ENCODE assay signal across 9 cellular contexts in the genomic region with DNA sequence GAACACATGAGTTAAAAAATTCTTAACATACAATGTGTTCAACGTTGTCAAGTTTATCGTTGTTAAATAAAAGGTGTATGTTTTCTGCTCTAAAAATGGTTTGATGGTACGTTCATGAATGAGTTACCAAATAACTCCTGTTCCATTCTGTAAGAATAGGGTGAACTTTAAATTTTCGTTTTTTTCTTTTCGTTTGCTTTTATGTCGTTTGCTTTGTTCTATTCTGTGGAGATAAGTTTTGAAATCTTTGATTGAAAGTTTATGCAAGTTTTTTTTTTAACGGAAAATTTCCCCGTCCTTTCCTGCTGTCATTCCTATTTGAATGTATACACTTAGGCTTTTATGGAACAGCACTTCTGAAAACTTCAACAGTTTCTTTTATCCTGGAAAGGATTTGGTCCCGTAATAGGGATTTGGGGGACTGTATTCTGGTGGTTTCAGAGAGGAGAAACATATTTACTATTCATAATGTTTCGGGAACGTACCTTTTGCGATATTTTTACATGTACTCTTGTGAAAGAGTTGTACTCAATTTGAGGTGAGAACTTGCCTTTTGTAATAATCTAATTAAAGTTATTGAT. TPM values are rescaled to one million over a fixed set of nuclear protein-coding genes. Genes with fewer than 3 reads are reported as not detected.
DNase-seq lines count a peak whose midpoint lies in the region; ATAC-seq, FAIRE-seq and TF ChIP-seq lines count a peak whose summit lies in the region.
"Had no signal": no experiment of that assay in that cellular context is flagged by ENCODE, and none has a peak within 500 bp of the region (broad histone marks: within the 10 kb centered on the region; RNA-seq: fewer than 3 reads in every experiment).

No MANE protein-coding gene starts in this region.

- no peak for DNase-seq in DND-41
- no peak for DNase-seq in OCI-LY7 (ENCODE audit: low spot score)
- DNase-seq in endothelial cell of umbilical vein (ENCODE audit: low read depth, low spot score): peak; percentile 39
- DNase-seq in osteocyte (ENCODE audit: extremely low spot score, unreplicated experiment): no peak
- no peak for DNase-seq in HPDE6-E6E7 (ENCODE audit: extremely low spot score)
- DNase-seq in NOMO-1 treated with DMSO at 0.1 percent for 48 hours (lab: John Stamatoyannopoulos, UW; ENCODE audit: unreplicated experiment): no peak
- DNase-seq in NCI-H2081 (lab: John Stamatoyannopoulos, UW): no peak
- DNase-seq: activated CD8-positive, alpha-beta memory T cell treated with anti-CD3 and anti-CD28 coated beads, Interleukin-2, amount 50 U/mL, for 4 hours had no signal

- H3K36me3 ChIP-seq in DND-41 (ENCODE audit: insufficient read depth, low read length) (peaks cover 20% of the 10 kb centered on the region), OCI-LY7 (ENCODE audit: insufficient read depth, low read length) (peaks cover 54% of the 10 kb centered on the region), endothelial cell of umbilical vein (ENCODE audit: control insufficient read depth in 2 of 2, extremely low read depth in 1 of 2, insufficient read depth in 2 of 2, low read length in 2 of 2) (no peaks in the 10 kb centered on the region)

- peak overlapping the region; percentile 92 for H3K27ac Mint-ChIP-seq in osteocyte (ENCODE audit: unreplicated experiment)

- H3K9me3 ChIP-seq in DND-41 (ENCODE audit: insufficient read depth, low read length, severe bottlenecking): no peaks in the 10 kb centered on the region
- no peaks in the 10 kb centered on the region for H3K9me3 ChIP-seq in OCI-LY7 (ENCODE audit: low read length)
- H3K9me3 ChIP-seq in endothelial cell of umbilical vein (replicated peaks; ENCODE audit: control insufficient read depth, insufficient read depth, low read length): no peaks in the 10 kb centered on the region

- H4K20me1 ChIP-seq in DND-41 (ENCODE audit: insufficient read depth, low read length) (peaks cover 25% of the 10 kb centered on the region; the same call in 1 of the 2 replicates), OCI-LY7 (ENCODE audit: insufficient read depth, low read length) (peaks cover 35% of the 10 kb centered on the region), endothelial cell of umbilical vein (replicated peaks; ENCODE audit: control insufficient read depth, extremely low read depth, insufficient read depth, low read length) (no peaks in the 10 kb centered on the region)

- POLR2A ChIA-PET in OCI-LY7 (lab: Charles Lee) (interaction anchor here (0.7 to 1.3 kb wide), 4 partner anchors 9 to 102 kb away, joined by 3 to 4 read pairs (median 3); no protein-coding TSS in a partner anchor), endothelial cell of umbilical vein (lab: Charles Lee) (no interaction called here)

- TF ChIP-seq POLR2A in endothelial cell of umbilical vein (IDR thresholded peaks at IDR 0.05; ENCODE audit: low read depth, low read length): no peak

- FAIRE-seq in endothelial cell of umbilical vein (lab: Jason Lieb, UNC): no peak

- ATAC-seq in DND-41 (ENCODE audit: insufficient read depth, low read depth): no peak
- no peak for ATAC-seq in GM21786 (IDR thresholded peaks at IDR 0.05; ENCODE audit: unreplicated experiment)

- H2AFZ ChIP-seq in DND-41 (ENCODE audit: low read depth, low read length) (no peak overlapping the region), OCI-LY7 (ENCODE audit: low read length) (no peak overlapping the region), endothelial cell of umbilical vein (ENCODE audit: low read depth, low read length) (no peak overlapping the region)

- H3K4me2 ChIP-seq in DND-41 (ENCODE audit: insufficient read depth, low read length): peak overlapping the region; percentile 65
- H3K4me2 ChIP-seq in OCI-LY7 (ENCODE audit: low read length): peak overlapping the region; percentile 77
- peak overlapping the region; percentile 99 for H3K4me2 ChIP-seq in endothelial cell of umbilical vein (ENCODE audit: insufficient read depth, low read length)

- H3K79me2 ChIP-seq in DND-41 (ENCODE audit: insufficient read depth, low read length): peaks cover 76% of the 10 kb centered on the region
- peaks cover 88% of the 10 kb centered on the region for H3K79me2 ChIP-seq in OCI-LY7 (ENCODE audit: insufficient read depth, low read depth, low read length)
- H3K79me2 ChIP-seq in endothelial cell of umbilical vein (ENCODE audit: control insufficient read depth, insufficient read depth, low read length): peaks cover 67% of the 10 kb centered on the region

- dilution Hi-C loops in endothelial cell of umbilical vein (cut with MboI; ENCODE audit: extremely low pct_ligation_motif_present, low sequenced_read_pairs): no loop called here

- H3K27me3 ChIP-seq in DND-41 (ENCODE audit: insufficient read depth, low read length, poor library complexity) (no peaks in the 10 kb centered on the region), endothelial cell of umbilical vein (ENCODE audit: control insufficient read depth in 2 of 2, insufficient read depth in 2 of 2, low read length in 2 of 2) (no peaks in the 10 kb centered on the region)

- TF ChIP-seq CTCF in DND-41 (IDR thresholded peaks at IDR 0.05; ENCODE audit: borderline replicate concordance, extremely low read depth, low read length, poor library complexity, severe bottlenecking) (no peak), OCI-LY7 (conservative IDR thresholded peaks at IDR 0.05; ENCODE audit: low read length) (no peak), endothelial cell of umbilical vein (IDR thresholded peaks at IDR 0.05; ENCODE audit: extremely low read depth in 1 of 2, insufficient read depth in 1 of 2, low read depth in 1 of 2, low read length in 2 of 2) (no peak), osteocyte (IDR thresholded peaks at IDR 0.05) (no peak)

- H3K4me3 ChIP-seq in DND-41 (ENCODE audit: low read depth in 1 of 2, low read length in 2 of 2): peak overlapping the region; percentile 66 to 86
- H3K4me3 ChIP-seq in OCI-LY7 (ENCODE audit: low read depth, low read length, poor library complexity, severe bottlenecking): peak overlapping the region; percentile 87
- peak overlapping the region; percentile 89 to 99 (median 97) for H3K4me3 ChIP-seq in endothelial cell of umbilical vein (replicated peaks in 1 of 3; ENCODE audit: insufficient read depth in 1 of 3, low read depth in 1 of 3, low read length in 3 of 3)

- no peaks in the 10 kb centered on the region for H3K36me3 Mint-ChIP-seq in osteocyte (ENCODE audit: unreplicated experiment)

- H3K9me2 ChIP-seq in OCI-LY7 (ENCODE audit: insufficient read depth, low read length): no peaks in the 10 kb centered on the region

- CTCF ChIA-PET in OCI-LY7 (lab: Charles Lee; ENCODE audit: unreplicated experiment) (no interaction called here), endothelial cell of umbilical vein (lab: Charles Lee) (interaction anchor here (1.2 to 2.7 kb wide), 2 partner anchors 43 kb away, joined by 5 to 34 read pairs; no protein-coding TSS in a partner anchor)

- BruUV-seq in OCI-LY7 (replicated peaks; lab: Mats Ljungman, UMichigan): no TSS peak
- BruUV-seq in endothelial cell of umbilical vein (replicated peaks; lab: Mats Ljungman, UMichigan): no TSS peak

- H3K4me1 ChIP-seq in DND-41 (ENCODE audit: insufficient read depth, low read length) (peaks cover 55% of the 10 kb centered on the region), OCI-LY7 (ENCODE audit: insufficient read depth, low read length, poor library complexity, severe bottlenecking) (peaks cover 36% of the 10 kb centered on the region), endothelial cell of umbilical vein (ENCODE audit: control insufficient read depth, extremely low read depth, insufficient read depth, low read length) (peaks cover 19% of the 10 kb centered on the region)

- no peaks in the 10 kb centered on the region for H3K9me3 Mint-ChIP-seq in osteocyte (ENCODE audit: unreplicated experiment)

- H3K9me1 ChIP-seq in endothelial cell of umbilical vein (replicated peaks; ENCODE audit: control insufficient read depth, extremely low read depth, insufficient read depth, low read length): no peaks in the 10 kb centered on the region

- peak overlapping the region; percentile 97 for H3K27ac ChIP-seq in DND-41 (ENCODE audit: low read length)
- no peak overlapping the region for H3K27ac ChIP-seq in OCI-LY7 (ENCODE audit: low read depth, low read length, poor library complexity, severe bottlenecking)
- H3K27ac ChIP-seq in endothelial cell of umbilical vein (ENCODE audit: insufficient read depth, low read depth, low read length): peak overlapping the region; percentile 88

- no peaks in the 10 kb centered on the region for H3K27me3 Mint-ChIP-seq in osteocyte (ENCODE audit: unreplicated experiment)

- H3K9ac ChIP-seq in DND-41 (ENCODE audit: low read depth, low read length) (peak overlapping the region; percentile 91), endothelial cell of umbilical vein (replicated peaks; ENCODE audit: extremely low read depth, insufficient read depth, low read length) (peak overlapping the region; percentile 89)

- intact Hi-C loops in OCI-LY7 (cut with micrococcal nuclease; ENCODE audit: unreplicated experiment): loop anchor here (2.0 to 5.0 kb wide), 5 partner anchors 165 to 515 kb away; partner anchors contain the start of genes CCDC18, MTF2, RPL5 and TMED5
- intact Hi-C loops in endothelial cell of umbilical vein (cut with micrococcal nuclease): loop anchor here (5.0 kb wide), 2 partner anchors 265 to 280 kb away; no protein-coding TSS in a partner anchor

- peaks cover 38% of the 10 kb centered on the region for H3K4me1 Mint-ChIP-seq in osteocyte (ENCODE audit: unreplicated experiment)

- H3K4me3 Mint-ChIP-seq in osteocyte (ENCODE audit: unreplicated experiment): peak overlapping the region; percentile 86

TF ChIP-seq in endothelial cell of umbilical vein, 7 proteins besides CTCF, POLR2A, EP300 and RAD21 (continues in another document):
- no peak for TF ChIP-seq GATA2 (IDR thresholded peaks at IDR 0.05; ENCODE audit: insufficient read depth, insufficient read length, low read depth, low read length)
- no peak for TF ChIP-seq JUN (IDR thresholded peaks at IDR 0.05; ENCODE audit: borderline replicate concordance, insufficient read depth, insufficient read length, low read depth)
- TF ChIP-seq POLR2AphosphoS5 (IDR thresholded peaks at IDR 0.05; ENCODE audit: insufficient read depth, low read depth, low read length): no peak
- no peak for TF ChIP-seq MAX (IDR thresholded peaks at IDR 0.05; ENCODE audit: insufficient read depth, insufficient read length)

RNA-seq across cellular contexts. Expression of gene DR1, which starts 1.7 kb away (rescaled TPM):
- total RNA-seq in OCI-LY7 (2014; rRNA removed; shearing (Covaris generic)): 61.3 and 81.3 TPM in 2 replicates
- 90.4 and 102 TPM in 2 replicates for total RNA-seq in OCI-LY7 (2022)
- total RNA-seq in endothelial cell of umbilical vein: 49.4 and 52.2 TPM in 2 replicates
- polyA plus RNA-seq in endothelial cell of umbilical vein: 9.1 and 11.7 TPM in 2 replicates
- polyA plus RNA-seq in endothelial cell of umbilical vein (2011; cell fraction: cytosol; rRNA removed): 20.7 and 20.8 TPM in 2 replicates
- polyA plus RNA-seq in endothelial cell of umbilical vein (2011; cell fraction: nucleus; rRNA removed): 10.1 and 13.6 TPM in 2 replicates
- 27.8 and 40.9 TPM in 2 replicates for polyA plus RNA-seq in endothelial cell of umbilical vein (2012)
- 24.6 and 28.0 TPM in 2 replicates for polyA minus RNA-seq in endothelial cell of umbilical vein
- 48.9 TPM for polyA minus RNA-seq in endothelial cell of umbilical vein (2011; cell fraction: cytosol; rRNA and poly(A)+ RNA removed)
- 13.8 and 20.2 TPM in 2 replicates for polyA minus RNA-seq in endothelial cell of umbilical vein (2011; cell fraction: nucleus; rRNA and poly(A)+ RNA removed)
- total RNA-seq in osteocyte: 60.9 and 61.7 TPM in 2 replicates
